ENCODE assay signal across 17 cellular contexts in the genomic region with DNA sequence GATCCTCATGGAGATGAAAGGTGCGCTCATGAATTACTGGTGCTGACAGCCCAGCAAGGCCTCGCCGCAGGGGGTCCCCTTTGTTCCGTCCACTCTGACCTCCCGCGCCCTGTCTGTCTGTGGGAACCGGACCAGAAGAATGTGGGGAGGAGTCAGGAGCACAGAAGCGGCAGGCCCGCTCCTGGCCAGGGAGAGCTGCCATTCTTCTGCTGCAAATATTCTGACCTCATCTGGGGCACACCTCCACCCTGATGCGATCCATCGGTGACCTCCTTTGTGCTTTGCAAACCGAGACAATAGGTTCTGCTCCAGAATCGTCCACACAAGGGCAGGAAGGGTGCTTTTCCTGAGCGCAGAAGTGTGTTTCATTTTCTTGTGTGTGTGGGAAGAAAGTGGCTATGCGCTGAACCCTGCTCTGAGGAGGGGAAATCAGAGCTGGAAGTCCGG.
A peak's percentile ranks its signal among the peaks of the same experiment; 100 is the strongest.
DNase-seq lines count a peak whose midpoint lies in the region; ATAC-seq, FAIRE-seq and TF ChIP-seq lines count a peak whose summit lies in the region.
"Had no signal": no experiment of that assay in that cellular context is flagged by ENCODE, and none has a peak within 500 bp of the region (broad histone marks: within the 10 kb centered on the region; RNA-seq: fewer than 3 reads in every experiment).

No MANE protein-coding gene starts in this region.

- WGBS in esophagus squamous epithelium, 2 donors: 14 to 15% methylated on average over 9 to 10 of the region's 16 CpGs

- peaks cover 12% of the 10 kb centered on the region for H3K4me1 Mint-ChIP-seq in T-helper 1 cell treated with Interleukin-12 subunit alpha and Interleukin-12 subunit beta and Interleukin-4 antibody, amounts not matched to agents 30 μg/mL and 1 μg/mL, for 36 hours (ENCODE audit: low read depth)
- H3K4me1 Mint-ChIP-seq in astrocyte (ENCODE audit: low read depth, unreplicated experiment): peaks cover 13% of the 10 kb centered on the region
- peaks cover 6% of the 10 kb centered on the region for H3K4me1 Mint-ChIP-seq in progenitor cell of endocrine pancreas (ENCODE audit: low read depth)

- no peak for TF ChIP-seq POLR2A in esophagus squamous epithelium (IDR thresholded peaks at IDR 0.05)

- no peak overlapping the region for H3K9ac ChIP-seq in astrocyte (ENCODE audit: low read length)
- H3K9ac ChIP-seq: SK-N-SH had no signal

- no peak for FAIRE-seq in astrocyte (lab: Jason Lieb, UNC)
- FAIRE-seq: A204.1 had no signal

- no peaks in the 10 kb centered on the region for H3K36me3 ChIP-seq in astrocyte (ENCODE audit: insufficient read depth, low read length)
- no peaks in the 10 kb centered on the region for H3K36me3 ChIP-seq in esophagus squamous epithelium

- ATAC-seq in HG03439 (IDR thresholded peaks at IDR 0.05; ENCODE audit: unreplicated experiment): no peak

- no peak overlapping the region for H3K4me3 ChIP-seq in astrocyte (ENCODE audit: insufficient read depth, low read depth, low read length)
- H3K4me3 ChIP-seq in esophagus squamous epithelium: peak overlapping the region in 1 of 4 donors; percentile 23

- H3K27ac ChIP-seq in astrocyte (ENCODE audit: low read depth, low read length) (no peak overlapping the region), esophagus squamous epithelium (no peak overlapping the region)
- H3K27ac ChIP-seq: HL-60 had no signal

- no peaks in the 10 kb centered on the region for H3K9me3 Mint-ChIP-seq in T-helper 1 cell treated with Interleukin-12 subunit alpha and Interleukin-12 subunit beta and Interleukin-4 antibody, amounts not matched to agents 30 μg/mL and 1 μg/mL, for 36 hours
- H3K9me3 Mint-ChIP-seq in astrocyte (ENCODE audit: unreplicated experiment) (no peaks in the 10 kb centered on the region), progenitor cell of endocrine pancreas (ENCODE audit: low read depth) (no peaks in the 10 kb centered on the region)

- H3K27me3 ChIP-seq in astrocyte (ENCODE audit: insufficient read depth, low read length): peaks cover 2% of the 10 kb centered on the region
- H3K27me3 ChIP-seq in esophagus squamous epithelium: peaks cover 0 to 93% (median 2%) of the 10 kb centered on the region in 4 donors

- H3K4me3 Mint-ChIP-seq in T-helper 1 cell treated with Interleukin-12 subunit alpha and Interleukin-12 subunit beta and Interleukin-4 antibody, amounts not matched to agents 30 μg/mL and 1 μg/mL, for 36 hours: peak overlapping the region; percentile 25
- H3K4me3 Mint-ChIP-seq in astrocyte (ENCODE audit: unreplicated experiment) (peak overlapping the region; percentile 70), progenitor cell of endocrine pancreas (ENCODE audit: low read depth) (peak overlapping the region; percentile 8)

- H2AFZ ChIP-seq in astrocyte (ENCODE audit: low read depth, low read length): no peak overlapping the region

- no peak for TF ChIP-seq CTCF in astrocyte (IDR thresholded peaks at IDR 0.05; ENCODE audit: insufficient read depth, low read depth, low read length)
- TF ChIP-seq CTCF in progenitor cell of endocrine pancreas (IDR thresholded peaks at IDR 0.05; ENCODE audit: unreplicated experiment): no peak
- no peak for TF ChIP-seq CTCF in esophagus squamous epithelium (IDR thresholded peaks at IDR 0.05)

- H3K4me2 ChIP-seq in astrocyte (ENCODE audit: low read length): no peak overlapping the region
- H3K4me2 ChIP-seq: SK-N-SH had no signal

- DNase-seq in T-helper 1 cell (no peak), astrocyte (ENCODE audit: low read depth) (no peak), iPS-NIHi11 (ENCODE audit: low spot score) (peak; percentile 62), progenitor cell of endocrine pancreas (ENCODE audit: low spot score, unreplicated experiment) (no peak), esophagus squamous epithelium (lab: John Stamatoyannopoulos, UW) (no peak), GM19240 (ENCODE audit: insufficient read length, low spot score) (no peak)
- DNase-seq: activated CD8-positive, alpha-beta memory T cell treated with anti-CD3 and anti-CD28 coated beads for 24 hours; activated effector memory CD4-positive, alpha-beta T cell treated with Interleukin-2 at 50 U/mL for 16 hours; anterior cingulate cortex; DND-41; HCEC 1CT; NCI-H1436 treated with DMSO at 0.1 percent for 48 hours; SK-N-SH had no signal

- no peaks in the 10 kb centered on the region for H4K20me1 ChIP-seq in astrocyte (ENCODE audit: insufficient read depth, low read length)

- no peaks in the 10 kb centered on the region for H3K79me2 ChIP-seq in astrocyte (ENCODE audit: insufficient read depth, low read length)

- H3K27ac Mint-ChIP-seq in T-helper 1 cell treated with Interleukin-12 subunit alpha and Interleukin-12 subunit beta and Interleukin-4 antibody, amounts not matched to agents 30 μg/mL and 1 μg/mL, for 36 hours: no peak overlapping the region
- H3K27ac Mint-ChIP-seq in astrocyte (ENCODE audit: unreplicated experiment) (peak overlapping the region; percentile 64), progenitor cell of endocrine pancreas (peak overlapping the region; percentile 85)

- peaks cover 3% of the 10 kb centered on the region for H3K9me3 ChIP-seq in astrocyte (ENCODE audit: insufficient read depth, low read depth, low read length)
- no peaks in the 10 kb centered on the region for H3K9me3 ChIP-seq in esophagus squamous epithelium
- H3K9me3 ChIP-seq: SK-N-SH had no signal

- intact Hi-C loops in esophagus squamous epithelium (cut with DNase I): no loop called here

- H3K27me3 Mint-ChIP-seq in T-helper 1 cell treated with Interleukin-12 subunit alpha and Interleukin-12 subunit beta and Interleukin-4 antibody, amounts not matched to agents 30 μg/mL and 1 μg/mL, for 36 hours (ENCODE audit: low read depth): peaks cover 37% of the 10 kb centered on the region
- peaks cover 76% of the 10 kb centered on the region for H3K27me3 Mint-ChIP-seq in astrocyte (ENCODE audit: low read depth, unreplicated experiment)
- peaks cover 66% of the 10 kb centered on the region for H3K27me3 Mint-ChIP-seq in progenitor cell of endocrine pancreas

- H3K36me3 Mint-ChIP-seq in T-helper 1 cell treated with Interleukin-12 subunit alpha and Interleukin-12 subunit beta and Interleukin-4 antibody, amounts not matched to agents 30 μg/mL and 1 μg/mL, for 36 hours (ENCODE audit: low read depth): no peaks in the 10 kb centered on the region
- H3K36me3 Mint-ChIP-seq in astrocyte (ENCODE audit: low read depth, unreplicated experiment) (no peaks in the 10 kb centered on the region), progenitor cell of endocrine pancreas (ENCODE audit: insufficient read depth) (no peaks in the 10 kb centered on the region)

- H3K4me1 ChIP-seq in astrocyte (ENCODE audit: insufficient read depth, low read length) (no peaks in the 10 kb centered on the region), esophagus squamous epithelium (peaks cover 0 to 6% (median 0%) of the 10 kb centered on the region in 3 donors)

Comparison
In these comparisons a context has a peak if more than half of its experiments do, and no peak if none do; other contexts are left out.
1. H3K4me3 Mint-ChIP-seq: peak in every context shown above with its lines; median percentile 70 in astrocyte; 25 in T-helper 1 cell treated with Interleukin-12 subunit alpha and Interleukin-12 subunit beta and Interleukin-4 antibody, amounts not matched to agents 30 μg/mL and 1 μg/mL, for 36 hours; 8 in progenitor cell of endocrine pancreas.